18 cellular contexts compared by ENCODE assay signal in genomic region chr9:131868766-131869165, GRCh38.
DNase-seq lines count a peak whose midpoint lies in the region; ATAC-seq and TF ChIP-seq lines count a peak whose summit lies in the region.
"Had no signal": no experiment of that assay in that cellular context is flagged by ENCODE, and none has a peak within 500 bp of the region (broad histone marks: within the 10 kb centered on the region; RNA-seq: fewer than 3 reads in every experiment).

No MANE protein-coding gene starts in this region.

- WGBS in ectodermal cell, 2 experiments = 61 to 62% methylated on average over 10 of the region's 10 CpGs

- DNase-seq in EH (ENCODE audit: low read depth) (peak; percentile 16), NCI-H446 (lab: John Stamatoyannopoulos, UW) (peak; percentile 30 to 80), middle frontal gyrus (ENCODE audit: extremely low spot score, low spot score) (peak; percentile 23), gastrocnemius medialis (no peak), HAP-1 (ENCODE audit: low spot score in 2 of 2) (no peak)
- no peak for DNase-seq in activated CD8-positive, alpha-beta memory T cell treated with anti-CD3 and anti-CD28 coated beads, Interleukin-2, amount 50 U/mL, for 4 hours
- DNase-seq in CD4-positive, alpha-beta T cell = no peak
- DNase-seq: activated CD4-positive, alpha-beta T cell treated with anti-CD3 and anti-CD28 coated beads for 36 hours; activated naive CD4-positive, alpha-beta T cell treated with anti-CD3 and anti-CD28 coated beads for 36 hours; DMS79; effector CD8-positive, alpha-beta T cell; Right ventricle myocardium superior had no signal

- POLR2A ChIA-PET in CD4-positive, alpha-beta T cell (lab: Charles Lee) = no interaction called here

- no peak overlapping the region for H3K4me3 ChIP-seq in ectodermal cell (ENCODE audit: insufficient read depth, low read depth, low read length)
- no peak overlapping the region for H3K4me3 ChIP-seq in gastrocnemius medialis
- H3K4me3 ChIP-seq in HAP-1 = no peak overlapping the region
- H3K4me3 ChIP-seq: BLaER1, tibial nerve had no signal

- TF ChIP-seq POLR2A in gastrocnemius medialis (IDR thresholded peaks at IDR 0.05) = no peak

- H3K4me1 Mint-ChIP-seq in CD4-positive, alpha-beta T cell (ENCODE audit: low read depth) = no peaks in the 10 kb centered on the region
- H3K4me1 Mint-ChIP-seq: activated CD4-positive, alpha-beta T cell treated with anti-CD3 and anti-CD28 coated beads for 36 hours; stimulated activated effector memory CD8-positive, alpha-beta T cell treated with anti-CD3 and anti-CD28 coated beads, Interleukin-12 subunit alpha, Interleukin-12 subunit beta, amount 100 ng/mL, for 72 hours had no signal

- CTCF ChIA-PET in CD4-positive, alpha-beta T cell (lab: Charles Lee) = no interaction called here

- no peak overlapping the region for H3K4me3 Mint-ChIP-seq in CD4-positive, alpha-beta T cell
- H3K4me3 Mint-ChIP-seq: activated CD4-positive, alpha-beta T cell treated with anti-CD3 and anti-CD28 coated beads for 36 hours; activated naive CD4-positive, alpha-beta T cell treated with anti-CD3 and anti-CD28 coated beads for 36 hours; IgD-negative memory B cell; stimulated activated effector memory CD8-positive, alpha-beta T cell treated with anti-CD3 and anti-CD28 coated beads, Interleukin-12 subunit alpha, Interleukin-12 subunit beta, amount 100 ng/mL, for 72 hours had no signal

- peaks cover 50% of the 10 kb centered on the region for H3K4me1 ChIP-seq in ectodermal cell (ENCODE audit: control insufficient read depth, insufficient read depth, low read length)
- no peaks in the 10 kb centered on the region for H3K4me1 ChIP-seq in gastrocnemius medialis
- H3K4me1 ChIP-seq in HAP-1 = peaks cover 3% of the 10 kb centered on the region; the same call in 1 of the 2 replicates
- H3K4me1 ChIP-seq: tibial nerve had no signal

- H3K9me3 ChIP-seq in ectodermal cell (ENCODE audit: control insufficient read depth, low read length) = no peaks in the 10 kb centered on the region
- no peaks in the 10 kb centered on the region for H3K9me3 ChIP-seq in gastrocnemius medialis
- no peaks in the 10 kb centered on the region for H3K9me3 ChIP-seq in HAP-1
- H3K9me3 ChIP-seq in CD4-positive, alpha-beta T cell (ENCODE audit: control insufficient read depth, low read length) = no peaks in the 10 kb centered on the region
- H3K9me3 ChIP-seq: BLaER1, tibial nerve had no signal

- H3K36me3 Mint-ChIP-seq in CD4-positive, alpha-beta T cell (ENCODE audit: low read depth) = peaks cover 3% of the 10 kb centered on the region

- intact Hi-C loops in gastrocnemius medialis (cut with DNase I; ENCODE audit: low total_unique reads) = no loop called here
- intact Hi-C loops in CD4-positive, alpha-beta T cell (cut with DNase I, micrococcal nuclease) = no loop called here

- H3K27ac ChIP-seq in ectodermal cell (ENCODE audit: insufficient read depth, low read depth, low read length, poor library complexity, severe bottlenecking) (peak overlapping the region; percentile 2), gastrocnemius medialis (no peak overlapping the region)
- no peak overlapping the region for H3K27ac ChIP-seq in CD4-positive, alpha-beta T cell (ENCODE audit: low read depth, low read length)
- H3K27ac ChIP-seq: BLaER1, tibial nerve had no signal

- H3K27ac Mint-ChIP-seq in CD4-positive, alpha-beta T cell = no peak overlapping the region
- H3K27ac Mint-ChIP-seq: activated CD4-positive, alpha-beta T cell treated with anti-CD3 and anti-CD28 coated beads for 36 hours; activated naive CD4-positive, alpha-beta T cell treated with anti-CD3 and anti-CD28 coated beads for 36 hours; progenitor cell of endocrine pancreas had no signal

- no peaks in the 10 kb centered on the region for H3K36me3 ChIP-seq in ectodermal cell (ENCODE audit: control insufficient read depth, insufficient read depth, low read length)
- H3K36me3 ChIP-seq in gastrocnemius medialis = no peaks in the 10 kb centered on the region
- H3K36me3 ChIP-seq in HAP-1 (replicated peaks) = no peaks in the 10 kb centered on the region

- TF ChIP-seq CTCF in gastrocnemius medialis (IDR thresholded peaks at IDR 0.05 in 4 of 5, conservative IDR thresholded peaks at IDR 0.05 in 1 of 5) = no peak
- TF ChIP-seq CTCF in CD4-positive, alpha-beta T cell (IDR thresholded peaks at IDR 0.05) = no peak

- H3K9me3 Mint-ChIP-seq in CD4-positive, alpha-beta T cell = no peaks in the 10 kb centered on the region
- H3K9me3 Mint-ChIP-seq: activated naive CD4-positive, alpha-beta T cell treated with anti-CD3 and anti-CD28 coated beads for 36 hours; IgD-negative memory B cell; stimulated activated effector memory CD8-positive, alpha-beta T cell treated with anti-CD3 and anti-CD28 coated beads, Interleukin-12 subunit alpha, Interleukin-12 subunit beta, amount 100 ng/mL, for 72 hours had no signal

- no peak for ATAC-seq in gastrocnemius medialis
- ATAC-seq in CD4-positive, alpha-beta T cell (ENCODE audit: poor library complexity) = no peak
- ATAC-seq: activated CD4-positive, alpha-beta T cell treated with anti-CD3 and anti-CD28 coated beads for 36 hours; stimulated activated effector memory CD8-positive, alpha-beta T cell treated with anti-CD3 and anti-CD28 coated beads, Interleukin-12 subunit alpha, Interleukin-12 subunit beta, amount 100 ng/mL, for 72 hours had no signal

- in situ Hi-C loops in gastrocnemius medialis (cut with MboI; ENCODE audit: low sequenced_read_pairs in 4 of 4) = no loop called here
- in situ Hi-C loops in HAP-1 (cut with MboI; ENCODE audit: low sequenced_read_pairs) = no loop called here

- H3K27me3 ChIP-seq in ectodermal cell (ENCODE audit: control insufficient read depth, insufficient read depth, low read length, poor library complexity, severe bottlenecking) (no peaks in the 10 kb centered on the region), gastrocnemius medialis (no peaks in the 10 kb centered on the region), HAP-1 (ENCODE audit: low read depth) (no peaks in the 10 kb centered on the region)
- no peaks in the 10 kb centered on the region for H3K27me3 ChIP-seq in CD4-positive, alpha-beta T cell (ENCODE audit: control insufficient read depth, insufficient read depth, low read length)
- H3K27me3 ChIP-seq: BLaER1, tibial nerve had no signal

- no peaks in the 10 kb centered on the region for H3K27me3 Mint-ChIP-seq in CD4-positive, alpha-beta T cell
- H3K27me3 Mint-ChIP-seq: activated CD4-positive, alpha-beta T cell treated with anti-CD3 and anti-CD28 coated beads for 36 hours; IgD-negative memory B cell; progenitor cell of endocrine pancreas had no signal

Comparison
In these comparisons a context has a peak if more than half of its experiments do, and no peak if none do; other contexts are left out.
1. DNase-seq: peak in EH (single experiment), NCI-H446 (2 of 2) and middle frontal gyrus (single experiment); none in gastrocnemius medialis (0 of 2), HAP-1 (0 of 2), activated CD8-positive, alpha-beta memory T cell treated with anti-CD3 and anti-CD28 coated beads, Interleukin-2, amount 50 U/mL, for 4 hours (single experiment) and CD4-positive, alpha-beta T cell (0 of 10).